ENCODE assay signal across 1 cellular context in genomic region chr11:111185259-111185658, GRCh38.
TF ChIP-seq lines count a peak whose summit lies in the region.

No MANE protein-coding gene starts in this region.

TF ChIP-seq in IMR-90, 13 proteins besides CTCF, POLR2A, EP300 and RAD21 (continued from another document):
- TF ChIP-seq BHLHE40 (IDR thresholded peaks at IDR 0.05; ENCODE audit: low read depth, low read length) (no peak), RFX5 (IDR thresholded peaks at IDR 0.05; ENCODE audit: low read depth, low read length) (no peak)
